Comparison of ENCODE assay signal across 1 cellular context in genomic region chr9:122837266-122837850, GRCh38.
TF ChIP-seq lines count a peak whose summit lies in the region.

No MANE protein-coding gene starts in this region.

TF ChIP-seq in HepG2, 621 proteins besides CTCF, POLR2A, EP300 and RAD21 (continued from another document):
- TF ChIP-seq TARDBP (CRISPR knock-in tag; IDR thresholded peaks at IDR 0.05) (no peak), ZMYM3 (CRISPR knock-in tag; IDR thresholded peaks at IDR 0.05) (peak; percentile 91), SP4 (CRISPR knock-in tag; IDR thresholded peaks at IDR 0.05) (no peak), ZNF644 (CRISPR knock-in tag; IDR thresholded peaks at IDR 0.05; ENCODE audit: low read depth) (peak; percentile 8; the same call in 1 of the 2 replicates), CEBPG (CRISPR knock-in tag; IDR thresholded peaks at IDR 0.05) (peak; percentile 82), FOXA3 (CRISPR knock-in tag; IDR thresholded peaks at IDR 0.05) (peak; percentile 24; the same call in 1 of the 2 replicates), CBX1 (IDR thresholded peaks at IDR 0.05; ENCODE audit: low read depth) (no peak), RARA (CRISPR knock-in tag; IDR thresholded peaks at IDR 0.05) (peak; percentile 66), GATAD2A (CRISPR knock-in tag; IDR thresholded peaks at IDR 0.05) (0 out of 2 replicates have a peak, but pooled peaks have one; percentile 23), HNF4A (CRISPR knock-in tag; IDR thresholded peaks at IDR 0.05) (peak; percentile 38; the same call in 1 of the 2 replicates), BRD4 (CRISPR knock-in tag; IDR thresholded peaks at IDR 0.05) (no peak), KDM1A (CRISPR knock-in tag; IDR thresholded peaks at IDR 0.05) (peak; percentile 61; the same call in 1 of the 2 replicates), NR2C2 (CRISPR knock-in tag; IDR thresholded peaks at IDR 0.05; ENCODE audit: borderline replicate concordance) (peak; percentile 42; the same call in 1 of the 2 replicates), ZNF687 (CRISPR knock-in tag; IDR thresholded peaks at IDR 0.05) (peak; percentile 41), ZNF10 (CRISPR knock-in tag; IDR thresholded peaks at IDR 0.05; ENCODE audit: borderline replicate concordance, low read depth) (no peak)
TF ChIP-seq in HepG2: peak in this region for 33.
